ENCODE assay signal across 12 cellular contexts in genomic region chr11:70481625-70482528, GRCh38.
A peak's percentile ranks its signal among the peaks of the same experiment; 100 is the strongest.
DNase-seq lines count a peak whose midpoint lies in the region; ATAC-seq, FAIRE-seq and TF ChIP-seq lines count a peak whose summit lies in the region.
"Had no signal": no experiment of that assay in that cellular context is flagged by ENCODE, and none has a peak within 500 bp of the region (broad histone marks: within the 10 kb centered on the region; RNA-seq: fewer than 3 reads in every experiment).

No MANE protein-coding gene starts in this region.

- DNase-seq in right lobe of liver = peak; percentile 69 to 84 (median 77)
- no peak for DNase-seq in HepG2 (ENCODE audit: low spot score)
- peak; percentile 38 for DNase-seq in chondrocyte (ENCODE audit: low spot score)
- DNase-seq in left lobe of liver (ENCODE audit: low spot score) = peak; percentile 80
- DNase-seq in NCI-H345 treated with DMSO at 0.1 percent for 48 hours (lab: John Stamatoyannopoulos, UW; ENCODE audit: unreplicated experiment) = no peak
- DNase-seq in SKM-1 (lab: John Stamatoyannopoulos, UW; ENCODE audit: unreplicated experiment) = no peak
- DNase-seq in NCI-H1092 treated with DMSO at 0.1 percent for 48 hours (lab: John Stamatoyannopoulos, UW) = no peak
- DNase-seq in NAMALWA (ENCODE audit: low spot score) = no peak
- DNase-seq: activated CD4-positive, alpha-beta T cell treated with anti-CD3 and anti-CD28 coated beads for 4 hours; endodermal cell; KG1 had no signal

- TF ChIP-seq RAD21 in HepG2 (CRISPR knock-in tag; IDR thresholded peaks at IDR 0.05) = no peak

- H3K4me1 Mint-ChIP-seq in chondrocyte (ENCODE audit: low read depth) = peaks cover 10% of the 10 kb centered on the region

- TF ChIP-seq POLR2A in right lobe of liver (IDR thresholded peaks at IDR 0.05) (no peak), HepG2 (IDR thresholded peaks at IDR 0.05; ENCODE audit: insufficient read depth in 1 of 2, low read depth in 2 of 2, low read length in 2 of 2) (no peak)

- H3K4me1 ChIP-seq in right lobe of liver (peaks cover 0 to 9% (median 0%) of the 10 kb centered on the region in 4 donors), HepG2 (ENCODE audit: insufficient read depth, low read length) (no peaks in the 10 kb centered on the region)

- H3K4me2 ChIP-seq in HepG2 (ENCODE audit: low read depth, low read length) = no peak overlapping the region

- H2AFZ ChIP-seq in HepG2 (ENCODE audit: low read length) = no peak overlapping the region

- peak; percentile 61 to 96 (median 83) for ATAC-seq in right lobe of liver
- no peak for ATAC-seq in HepG2
- ATAC-seq in left lobe of liver = peak; percentile 93

- no peak overlapping the region for H3K4me3 Mint-ChIP-seq in chondrocyte (ENCODE audit: unreplicated experiment)
- H3K4me3 Mint-ChIP-seq: endodermal cell had no signal

- H3K27me3 ChIP-seq in right lobe of liver = no peaks in the 10 kb centered on the region
- no peaks in the 10 kb centered on the region for H3K27me3 ChIP-seq in HepG2 (ENCODE audit: control insufficient read depth in 1 of 2, insufficient read depth in 2 of 2, low read length in 2 of 2)

- peaks cover 0 to 4% (median 0%) of the 10 kb centered on the region in 4 donors for H3K36me3 ChIP-seq in right lobe of liver
- H3K36me3 ChIP-seq in HepG2 (replicated peaks in 1 of 2; ENCODE audit: control insufficient read depth in 1 of 2, insufficient read depth in 2 of 2, low read length in 2 of 2) = peaks cover 25 to 56% of the 10 kb centered on the region in 2 experiments; a peak in 4 of 5 replicates

- H3K9ac ChIP-seq in HepG2 (ENCODE audit: insufficient read depth, low read depth, low read length) = no peak overlapping the region

- H3K79me2 ChIP-seq in HepG2 (ENCODE audit: insufficient read depth, low read length) = no peaks in the 10 kb centered on the region

- BruUV-seq in HepG2 (replicated peaks; lab: Mats Ljungman, UMichigan) = no TSS peak

- H3K9me3 Mint-ChIP-seq in chondrocyte (ENCODE audit: low read depth) = no peaks in the 10 kb centered on the region
- H3K9me3 Mint-ChIP-seq: endodermal cell had no signal

- no peaks in the 10 kb centered on the region for H4K20me1 ChIP-seq in HepG2 (ENCODE audit: insufficient read depth, low read length)

- H3K9me3 ChIP-seq in right lobe of liver (no peaks in the 10 kb centered on the region), HepG2 (ENCODE audit: low read length) (no peaks in the 10 kb centered on the region)

- POLR2A ChIA-PET in HepG2 (lab: Yijun Ruan, JAX) = no interaction called here

- no peak for TF ChIP-seq CTCF in right lobe of liver (IDR thresholded peaks at IDR 0.05)
- TF ChIP-seq CTCF in HepG2 (CRISPR knock-in tag; IDR thresholded peaks at IDR 0.05) = no peak
- TF ChIP-seq CTCF in chondrocyte (IDR thresholded peaks at IDR 0.05) = no peak

- intact Hi-C loops in right lobe of liver (cut with DNase I) = no loop called here
- intact Hi-C loops in HepG2 (cut with micrococcal nuclease; ENCODE audit: unreplicated experiment) = no loop called here

- no peak for FAIRE-seq in HepG2 (lab: Jason Lieb, UNC)

- 80% methylated on average over 5 of the region's 21 CpGs for WGBS in right lobe of liver (ENCODE audit: insufficient coverage, low coverage, low lambda C conversion rate, missing lambda C conversion rate)
- WGBS in HepG2 (ENCODE audit: low lambda C conversion rate) = 95% methylated on average over 13 of the region's 21 CpGs

- no peaks in the 10 kb centered on the region for H3K36me3 Mint-ChIP-seq in chondrocyte (ENCODE audit: low read depth)

- CTCF ChIA-PET in HepG2 (lab: Yijun Ruan, JAX; ENCODE audit: low intra/inter-chr PET ratio, low total read pairs) = no interaction called here

- H3K27ac ChIP-seq in right lobe of liver (no peak overlapping the region), HepG2 (ENCODE audit: extremely low read length, insufficient read depth, low read length) (no peak overlapping the region)
- H3K27ac ChIP-seq: SK-N-MC had no signal

- in situ Hi-C loops in HepG2 (cut with HindIII; ENCODE audit: extremely low pct_ligation_motif_present, low pct_unique_long_range_greater_than_20kb) = no loop called here

- H3K4me3 ChIP-seq in right lobe of liver (no peak overlapping the region), HepG2 (replicated peaks in 1 of 3; ENCODE audit: insufficient read depth in 1 of 3, low read depth in 2 of 3, low read length in 3 of 3) (no peak overlapping the region)
- H3K4me3 ChIP-seq: SK-N-MC had no signal

- TF ChIP-seq EP300 in HepG2 (IDR thresholded peaks at IDR 0.05; ENCODE audit: low read depth in 2 of 2, low read length in 2 of 2) (no peak), HepG2 (CRISPR knock-in tag; IDR thresholded peaks at IDR 0.05; ENCODE audit: borderline replicate concordance) (no peak)

- no peak overlapping the region for H3K27ac Mint-ChIP-seq in chondrocyte (ENCODE audit: unreplicated experiment)
- H3K27ac Mint-ChIP-seq: endodermal cell had no signal

- H3K27me3 Mint-ChIP-seq in chondrocyte (ENCODE audit: low read depth) = peaks cover 1% of the 10 kb centered on the region

TF ChIP-seq in HepG2, 621 proteins besides CTCF, POLR2A, EP300 and RAD21:
- no peak for TF ChIP-seq ZFP1 (CRISPR knock-in tag; IDR thresholded peaks at IDR 0.05)
- no peak for TF ChIP-seq MYNN (CRISPR knock-in tag; IDR thresholded peaks at IDR 0.05; ENCODE audit: low read depth)
- no peak for TF ChIP-seq SMC3 (IDR thresholded peaks at IDR 0.05; ENCODE audit: low read length)
- no peak for TF ChIP-seq TSC22D2 (CRISPR knock-in tag; IDR thresholded peaks at IDR 0.05; ENCODE audit: borderline replicate concordance)

Comparison
In these comparisons a context has a peak if more than half of its experiments do, and no peak if none do; other contexts are left out.
1. DNase-seq: peak in right lobe of liver (3 of 3), chondrocyte (single experiment) and left lobe of liver (single experiment); none in HepG2 (single experiment), NCI-H345 treated with DMSO at 0.1 percent for 48 hours (single experiment), SKM-1 (single experiment), NCI-H1092 treated with DMSO at 0.1 percent for 48 hours (single experiment) and NAMALWA (single experiment).